10 cellular contexts compared by ENCODE assay signal in genomic region chr10:114507449-114507848, GRCh38.
DNase-seq lines count a peak whose midpoint lies in the region; ATAC-seq, FAIRE-seq and TF ChIP-seq lines count a peak whose summit lies in the region.
"Had no signal": no experiment of that assay in that cellular context is flagged by ENCODE, and none has a peak within 500 bp of the region (broad histone marks: within the 10 kb centered on the region; RNA-seq: fewer than 3 reads in every experiment).

No MANE protein-coding gene starts in this region.

- no peaks in the 10 kb centered on the region for H3K36me3 ChIP-seq in cardiac muscle cell

- TF ChIP-seq CTCF in RWPE1 (conservative IDR thresholded peaks at IDR 0.05; ENCODE audit: low read depth) (no peak), cardiac muscle cell (IDR thresholded peaks at IDR 0.05; ENCODE audit: low read depth, low read length) (no peak)

- DNase-seq in DMS153 treated with DMSO at 0.1 percent for 48 hours (lab: John Stamatoyannopoulos, UW; ENCODE audit: unreplicated experiment): peak; percentile 42
- no peak for DNase-seq in RWPE1 (ENCODE audit: low spot score)
- no peak for DNase-seq in cardiac muscle cell (ENCODE audit: low read depth in 1 of 2, low spot score in 1 of 2)
- DNase-seq in sciatic nerve (ENCODE audit: low spot score): peak; percentile 64
- DNase-seq in activated T-helper 2 cell treated with anti-CD3 and anti-CD28 coated beads, Interferon-gamma antibody, Interleukin-2, Interleukin-4, amounts not matched to agents 10 μg/mL and 5 μg/mL and 100 μg/mL, durations not matched to agents 14 hours and 24 hours and 36 hours (ENCODE audit: low spot score): no peak
- DNase-seq in GM12892 (ENCODE audit: insufficient read length): no peak
- DNase-seq: NCI-H524 treated with DMSO at 0.1 percent for 48 hours had no signal

- no peak overlapping the region for H3K27ac Mint-ChIP-seq in activated T-helper 2 cell treated with anti-CD3 and anti-CD28 coated beads, Interferon-gamma antibody, Interleukin-2, Interleukin-4, amounts not matched to agents 10 μg/mL and 5 μg/mL and 100 μg/mL, durations not matched to agents 14 hours and 24 hours and 36 hours

- no peak overlapping the region for H3K4me3 ChIP-seq in cardiac muscle cell

- H3K27me3 Mint-ChIP-seq in activated T-helper 2 cell treated with anti-CD3 and anti-CD28 coated beads, Interferon-gamma antibody, Interleukin-2, Interleukin-4, amounts not matched to agents 10 μg/mL and 5 μg/mL and 100 μg/mL, durations not matched to agents 14 hours and 24 hours and 36 hours (ENCODE audit: low read depth): no peaks in the 10 kb centered on the region

- intact Hi-C loops in sciatic nerve (cut with DNase I): no loop called here
- intact Hi-C loops in activated T-helper 2 cell treated with anti-CD3 and anti-CD28 coated beads, Interferon-gamma antibody, Interleukin-2, Interleukin-4, amounts not matched to agents 10 μg/mL and 5 μg/mL and 100 μg/mL, durations not matched to agents 14 hours and 24 hours and 36 hours (cut with micrococcal nuclease): no loop called here

- peaks cover 3% of the 10 kb centered on the region for H3K9me3 Mint-ChIP-seq in activated T-helper 2 cell treated with anti-CD3 and anti-CD28 coated beads, Interferon-gamma antibody, Interleukin-2, Interleukin-4, amounts not matched to agents 10 μg/mL and 5 μg/mL and 100 μg/mL, durations not matched to agents 14 hours and 24 hours and 36 hours

- H3K27me3 ChIP-seq in cardiac muscle cell: no peaks in the 10 kb centered on the region

- H3K36me3 Mint-ChIP-seq in activated T-helper 2 cell treated with anti-CD3 and anti-CD28 coated beads, Interferon-gamma antibody, Interleukin-2, Interleukin-4, amounts not matched to agents 10 μg/mL and 5 μg/mL and 100 μg/mL, durations not matched to agents 14 hours and 24 hours and 36 hours (ENCODE audit: low read depth): peaks cover 60% of the 10 kb centered on the region

- CTCF ChIA-PET in RWPE1 (lab: Yijun Ruan, JAX): no interaction called here

- H3K4me1 ChIP-seq in cardiac muscle cell (ENCODE audit: low read depth): peaks cover 29% of the 10 kb centered on the region

- no peaks in the 10 kb centered on the region for H3K9me3 ChIP-seq in cardiac muscle cell (ENCODE audit: low read depth)

- no peak for FAIRE-seq in GM12892 (lab: Jason Lieb, UNC)

- peaks cover 56% of the 10 kb centered on the region for H3K4me1 Mint-ChIP-seq in activated T-helper 2 cell treated with anti-CD3 and anti-CD28 coated beads, Interferon-gamma antibody, Interleukin-2, Interleukin-4, amounts not matched to agents 10 μg/mL and 5 μg/mL and 100 μg/mL, durations not matched to agents 14 hours and 24 hours and 36 hours (ENCODE audit: low read depth)

- no peak for TF ChIP-seq POLR2A in GM12892 (IDR thresholded peaks at IDR 0.05; ENCODE audit: low read depth, low read length)

- H3K27ac ChIP-seq in RWPE1 (peak overlapping the region; percentile 76), cardiac muscle cell (peak overlapping the region; percentile 70)
- H3K27ac ChIP-seq: HL-60 had no signal

- ATAC-seq in sciatic nerve: peak; percentile 8
- ATAC-seq in GM21528 (IDR thresholded peaks at IDR 0.05; ENCODE audit: low FRiP score, unreplicated experiment): no peak
- ATAC-seq in HG03175 (IDR thresholded peaks at IDR 0.05; ENCODE audit: unreplicated experiment): no peak

- H3K4me3 Mint-ChIP-seq in activated T-helper 2 cell treated with anti-CD3 and anti-CD28 coated beads, Interferon-gamma antibody, Interleukin-2, Interleukin-4, amounts not matched to agents 10 μg/mL and 5 μg/mL and 100 μg/mL, durations not matched to agents 14 hours and 24 hours and 36 hours (ENCODE audit: low read depth): no peak overlapping the region

- POLR2A ChIA-PET in RWPE1 (lab: Yijun Ruan, JAX; ENCODE audit: low non-redundant PET): no interaction called here

Comparison
In these comparisons a context has a peak if more than half of its experiments do, and no peak if none do; other contexts are left out.
1. DNase-seq: peak in DMS153 treated with DMSO at 0.1 percent for 48 hours (single experiment) and sciatic nerve (single experiment); none in RWPE1 (single experiment), cardiac muscle cell (0 of 2), activated T-helper 2 cell treated with anti-CD3 and anti-CD28 coated beads, Interferon-gamma antibody, Interleukin-2, Interleukin-4, amounts not matched to agents 10 μg/mL and 5 μg/mL and 100 μg/mL, durations not matched to agents 14 hours and 24 hours and 36 hours (single experiment) and GM12892 (single experiment).